Comparison of ENCODE assay signal across 10 cellular contexts in the genomic region with DNA sequence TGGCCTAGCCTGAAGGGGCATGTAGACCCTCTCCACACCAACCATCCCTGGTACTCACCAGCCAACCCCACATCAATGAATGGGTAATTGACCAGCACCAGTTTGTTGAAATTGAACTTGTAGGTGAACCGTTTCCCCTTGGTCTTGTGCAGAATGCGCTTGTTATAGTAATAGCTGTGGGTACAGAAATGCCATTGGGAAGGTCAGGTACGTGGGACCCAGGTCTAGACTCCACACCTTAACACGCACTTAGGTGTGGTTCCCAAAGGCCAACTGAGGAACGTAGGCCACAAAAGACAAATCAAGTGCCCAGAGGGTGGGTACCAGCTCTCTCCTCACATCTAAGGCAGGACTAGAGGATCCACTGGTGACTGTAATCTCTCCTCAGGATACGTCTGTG. TPM values are rescaled to one million over a fixed set of nuclear protein-coding genes. Genes with fewer than 3 reads are reported as not detected.
DNase-seq lines count a peak whose midpoint lies in the region; ATAC-seq, FAIRE-seq and TF ChIP-seq lines count a peak whose summit lies in the region.
"Had no signal": no experiment of that assay in that cellular context is flagged by ENCODE, and none has a peak within 500 bp of the region (broad histone marks: within the 10 kb centered on the region; RNA-seq: fewer than 3 reads in every experiment).

No MANE protein-coding gene starts in this region.

- peaks cover 3% of the 10 kb centered on the region for H3K9me3 Mint-ChIP-seq in astrocyte (ENCODE audit: unreplicated experiment)
- no peaks in the 10 kb centered on the region for H3K9me3 Mint-ChIP-seq in nephron
- no peaks in the 10 kb centered on the region for H3K9me3 Mint-ChIP-seq in type B pancreatic cell
- no peaks in the 10 kb centered on the region for H3K9me3 Mint-ChIP-seq in natural killer cell treated with Interleukin-12 subunit alpha and Interleukin-12 subunit beta and Interleukin-15 and Interleukin-18, amount 100 ng/mL, for 72 hours

- H3K4me3 Mint-ChIP-seq in astrocyte (ENCODE audit: unreplicated experiment) (peak overlapping the region; percentile 66), nephron (peak overlapping the region; percentile 37 to 62 (median 55)), type B pancreatic cell (peak overlapping the region; percentile 65)
- no peak overlapping the region for H3K4me3 Mint-ChIP-seq in natural killer cell treated with Interleukin-12 subunit alpha and Interleukin-12 subunit beta and Interleukin-15 and Interleukin-18, amount 100 ng/mL, for 72 hours

- H3K27ac ChIP-seq in cardiac muscle cell (peak overlapping the region; percentile 95), astrocyte (ENCODE audit: low read depth, low read length) (peak overlapping the region; percentile 66)

- H3K27me3 ChIP-seq in cardiac muscle cell (no peaks in the 10 kb centered on the region), astrocyte (ENCODE audit: insufficient read depth, low read length) (no peaks in the 10 kb centered on the region)
- H3K27me3 ChIP-seq: ovary had no signal

- ATAC-seq in natural killer cell treated with Interleukin-12 subunit alpha and Interleukin-12 subunit beta and Interleukin-15 and Interleukin-18, amount 100 ng/mL, for 72 hours = no peak
- no peak for ATAC-seq in GM21723 (IDR thresholded peaks at IDR 0.05; ENCODE audit: unreplicated experiment)

- no peaks in the 10 kb centered on the region for H3K36me3 ChIP-seq in cardiac muscle cell
- H3K36me3 ChIP-seq in astrocyte (ENCODE audit: insufficient read depth, low read length) = peaks cover 13% of the 10 kb centered on the region
- H3K36me3 ChIP-seq: ovary had no signal

- H3K79me2 ChIP-seq in astrocyte (ENCODE audit: insufficient read depth, low read length) = peaks cover 65% of the 10 kb centered on the region

- FAIRE-seq in astrocyte (lab: Jason Lieb, UNC) = no peak

- no peak overlapping the region for H3K4me3 ChIP-seq in cardiac muscle cell
- no peak overlapping the region for H3K4me3 ChIP-seq in astrocyte (ENCODE audit: insufficient read depth, low read depth, low read length)
- H3K4me3 ChIP-seq: ovary had no signal

- H3K27me3 Mint-ChIP-seq in astrocyte (ENCODE audit: low read depth, unreplicated experiment) (no peaks in the 10 kb centered on the region), nephron (ENCODE audit: low read depth) (no peaks in the 10 kb centered on the region), type B pancreatic cell (no peaks in the 10 kb centered on the region)
- no peaks in the 10 kb centered on the region for H3K27me3 Mint-ChIP-seq in natural killer cell treated with Interleukin-12 subunit alpha and Interleukin-12 subunit beta and Interleukin-15 and Interleukin-18, amount 100 ng/mL, for 72 hours

- H3K9me3 ChIP-seq in cardiac muscle cell (ENCODE audit: low read depth) (no peaks in the 10 kb centered on the region), astrocyte (ENCODE audit: insufficient read depth, low read depth, low read length) (no peaks in the 10 kb centered on the region)
- H3K9me3 ChIP-seq: ovary had no signal

- peak overlapping the region; percentile 66 for H3K9ac ChIP-seq in astrocyte (ENCODE audit: low read length)

- H4K20me1 ChIP-seq in astrocyte (ENCODE audit: insufficient read depth, low read length) = peaks cover 63% of the 10 kb centered on the region

- intact Hi-C loops in cardiac septum (cut with DNase I) = loop anchor here (10.0 kb wide), 1 partner anchor 175 kb away; a partner anchor contains a TSS

- DNase-seq in cardiac muscle cell (ENCODE audit: low read depth in 1 of 2, low spot score in 1 of 2) = no peak
- no peak for DNase-seq in cardiac septum (ENCODE audit: low spot score)
- no peak for DNase-seq in astrocyte (ENCODE audit: low read depth)
- DNase-seq in type B pancreatic cell (ENCODE audit: extremely low spot score, unreplicated experiment) = no peak
- no peak for DNase-seq in NCI-H1417 treated with DMSO at 0.1 percent for 48 hours (lab: John Stamatoyannopoulos, UW)
- DNase-seq in natural killer cell treated with Interleukin-12 subunit alpha and Interleukin-12 subunit beta and Interleukin-15 and Interleukin-18, amount 100 ng/mL, for 72 hours (ENCODE audit: low spot score) = no peak
- DNase-seq: NCI-H2171 had no signal

- H3K4me1 ChIP-seq in cardiac muscle cell (ENCODE audit: low read depth) = peaks cover 26% of the 10 kb centered on the region
- H3K4me1 ChIP-seq in astrocyte (ENCODE audit: insufficient read depth, low read length) = peaks cover 35% of the 10 kb centered on the region

- H2AFZ ChIP-seq in astrocyte (ENCODE audit: low read depth, low read length) = no peak overlapping the region

- H3K27ac Mint-ChIP-seq in astrocyte (ENCODE audit: unreplicated experiment) (peak overlapping the region; percentile 47), nephron (peak overlapping the region; percentile 53 to 75 (median 60)), type B pancreatic cell (no peak overlapping the region)
- no peak overlapping the region for H3K27ac Mint-ChIP-seq in natural killer cell treated with Interleukin-12 subunit alpha and Interleukin-12 subunit beta and Interleukin-15 and Interleukin-18, amount 100 ng/mL, for 72 hours

- peak overlapping the region; percentile 81 for H3K4me2 ChIP-seq in astrocyte (ENCODE audit: low read length)

- peaks cover 6% of the 10 kb centered on the region for H3K36me3 Mint-ChIP-seq in astrocyte (ENCODE audit: low read depth, unreplicated experiment)
- H3K36me3 Mint-ChIP-seq in nephron (ENCODE audit: low read depth) = peaks cover 9% of the 10 kb centered on the region
- H3K36me3 Mint-ChIP-seq in type B pancreatic cell = peaks cover 3% of the 10 kb centered on the region
- no peaks in the 10 kb centered on the region for H3K36me3 Mint-ChIP-seq in natural killer cell treated with Interleukin-12 subunit alpha and Interleukin-12 subunit beta and Interleukin-15 and Interleukin-18, amount 100 ng/mL, for 72 hours

- TF ChIP-seq CTCF in cardiac muscle cell (IDR thresholded peaks at IDR 0.05; ENCODE audit: low read depth, low read length) (no peak), astrocyte (IDR thresholded peaks at IDR 0.05; ENCODE audit: insufficient read depth, low read depth, low read length) (no peak), nephron (IDR thresholded peaks at IDR 0.05; ENCODE audit: unreplicated experiment in 3 of 3) (no peak), type B pancreatic cell (conservative IDR thresholded peaks at IDR 0.05) (no peak)

- H3K4me1 Mint-ChIP-seq in astrocyte (ENCODE audit: low read depth, unreplicated experiment) = peaks cover 33% of the 10 kb centered on the region
- H3K4me1 Mint-ChIP-seq in nephron = peaks cover 32% of the 10 kb centered on the region
- H3K4me1 Mint-ChIP-seq in type B pancreatic cell (ENCODE audit: unreplicated experiment) = peaks cover 31% of the 10 kb centered on the region
- peaks cover 23 to 28% of the 10 kb centered on the region in 2 donors for H3K4me1 Mint-ChIP-seq in natural killer cell treated with Interleukin-12 subunit alpha and Interleukin-12 subunit beta and Interleukin-15 and Interleukin-18, amount 100 ng/mL, for 72 hours (ENCODE audit: low read depth in 2 of 2)

RNA-seq across cellular contexts. Expression of a gene that starts 5.2 kb away (rescaled TPM):
- 97.6 and 108 TPM in 2 replicates for total RNA-seq in cardiac muscle cell
- polyA plus RNA-seq in cardiac muscle cell = 25.1 and 25.4 TPM in 2 replicates
- total RNA-seq in cardiac septum = 37.4 TPM
- total RNA-seq in astrocyte = 108 TPM in 2 replicates
- total RNA-seq in type B pancreatic cell (ENCODE audit: low replicate concordance) = 54.9 and 78.9 TPM in 2 replicates
- 10 to 100 TPM; 29.5 to 47.8 TPM for total RNA-seq in natural killer cell treated with Interleukin-12 subunit alpha and Interleukin-12 subunit beta and Interleukin-15 and Interleukin-18, amount 100 ng/mL, for 72 hours

RNA-seq across cellular contexts. Expression of a gene that starts 7.4 kb away (rescaled TPM):
- total RNA-seq in cardiac muscle cell (28.0 and 33.2 TPM in 2 replicates), cardiac septum (39.6 TPM), astrocyte (49.5 and 50.3 TPM in 2 replicates), type B pancreatic cell (ENCODE audit: low replicate concordance) (43.5 and 49.1 TPM in 2 replicates)
- polyA plus RNA-seq in cardiac muscle cell = 35.3 and 40.2 TPM in 2 replicates
- 10 to 100 TPM; 51.1 to 52.8 TPM for total RNA-seq in natural killer cell treated with Interleukin-12 subunit alpha and Interleukin-12 subunit beta and Interleukin-15 and Interleukin-18, amount 100 ng/mL, for 72 hours

RNA-seq across cellular contexts. Expression of a gene that starts 19.3 kb away (rescaled TPM):
- total RNA-seq in cardiac muscle cell = 55.5 and 62.9 TPM in 2 replicates
- polyA plus RNA-seq in cardiac muscle cell = 18.1 and 18.7 TPM in 2 replicates
- 51.3 TPM for total RNA-seq in cardiac septum
- total RNA-seq in astrocyte = 73.4 and 78.5 TPM in 2 replicates
- 44.8 and 70.3 TPM in 2 replicates for total RNA-seq in type B pancreatic cell (ENCODE audit: low replicate concordance)
- 100 to 1,000 TPM; 110 to 115 TPM for total RNA-seq in natural killer cell treated with Interleukin-12 subunit alpha and Interleukin-12 subunit beta and Interleukin-15 and Interleukin-18, amount 100 ng/mL, for 72 hours

RNA-seq across cellular contexts. Expression of a gene that starts 29.7 kb away (rescaled TPM):
- total RNA-seq in cardiac muscle cell = 8.8 and 13.0 TPM in 2 replicates
- 9.2 and 10.1 TPM in 2 replicates for polyA plus RNA-seq in cardiac muscle cell
- total RNA-seq in cardiac septum = 4.1 TPM
- total RNA-seq in astrocyte = 20.2 and 21.6 TPM in 2 replicates
- total RNA-seq in type B pancreatic cell (ENCODE audit: low replicate concordance) = 18.2 and 19.3 TPM in 2 replicates
- 10 to 100 TPM; 18.5 to 23.7 TPM for total RNA-seq in natural killer cell treated with Interleukin-12 subunit alpha and Interleukin-12 subunit beta and Interleukin-15 and Interleukin-18, amount 100 ng/mL, for 72 hours

RNA-seq across cellular contexts. Expression of a gene that starts 32.3 kb away (rescaled TPM):
- total RNA-seq in cardiac muscle cell (69.7 and 71.6 TPM in 2 replicates), cardiac septum (10.2 TPM), astrocyte (24.4 and 26.1 TPM in 2 replicates), type B pancreatic cell (ENCODE audit: low replicate concordance) (23.7 and 29.3 TPM in 2 replicates)
- 46.0 and 58.2 TPM in 2 replicates for polyA plus RNA-seq in cardiac muscle cell
- total RNA-seq in natural killer cell treated with Interleukin-12 subunit alpha and Interleukin-12 subunit beta and Interleukin-15 and Interleukin-18, amount 100 ng/mL, for 72 hours = 10 to 100 TPM; 28.5 to 33.2 TPM

Comparison
In these comparisons a context has a peak if more than half of its experiments do, and no peak if none do; other contexts are left out.
1. H3K27ac Mint-ChIP-seq: peak in astrocyte (single experiment) and nephron (3 of 3); none in type B pancreatic cell (single experiment) and natural killer cell treated with Interleukin-12 subunit alpha and Interleukin-12 subunit beta and Interleukin-15 and Interleukin-18, amount 100 ng/mL, for 72 hours (0 of 2).